In the genomic region with DNA sequence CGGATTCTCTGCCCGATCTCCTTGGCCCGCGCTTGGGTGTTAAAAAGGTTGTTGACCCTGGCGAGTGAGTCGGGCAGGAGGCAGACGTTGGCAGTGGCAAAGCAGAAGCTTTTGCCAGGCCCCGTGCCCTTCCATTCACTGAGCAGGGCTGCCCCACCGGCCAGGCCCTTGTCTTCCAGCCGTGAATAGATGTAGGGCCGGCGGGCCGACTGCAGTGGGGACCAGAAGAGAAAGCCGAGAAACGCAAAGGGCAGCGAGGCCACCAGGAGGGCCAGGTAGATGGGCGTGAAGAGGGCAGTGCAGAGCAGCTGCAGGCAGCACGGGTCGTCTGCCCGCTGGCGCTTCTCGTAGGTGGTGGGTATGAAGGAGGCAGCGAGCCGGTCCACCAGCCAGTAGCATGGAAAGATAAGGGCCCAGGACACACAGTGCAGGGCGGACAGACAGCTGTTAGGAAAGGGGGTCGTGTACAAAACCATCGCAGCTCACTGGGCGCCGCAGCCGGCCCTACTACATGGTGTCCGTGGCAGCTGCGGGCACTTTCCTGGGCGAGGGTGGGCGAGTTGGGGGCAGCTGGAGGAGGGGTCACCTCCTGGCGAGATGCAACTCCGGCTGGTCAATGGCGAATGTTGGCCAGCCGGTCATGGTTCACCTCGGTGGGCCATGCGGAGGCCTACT, we compare ENCODE assay signal across 27 cellular contexts.
"Had no signal": no experiment of that assay in that cellular context is flagged by ENCODE, and none has a peak within 500 bp of the region (broad histone marks: within the 10 kb centered on the region; RNA-seq: fewer than 3 reads in every experiment).

No MANE protein-coding gene starts in this region.

- H3K27ac Mint-ChIP-seq: activated B cell treated with CpG ODN at 0.5 μM for 24 hours; activated CD4-positive, alpha-beta memory T cell treated with anti-CD3 and anti-CD28 coated beads, Interleukin-2, amount 10 ng/mL, durations not matched to agents 7 days and 5 days; activated naive CD8-positive, alpha-beta T cell treated with anti-CD3 and anti-CD28 coated beads, Interleukin-2, amount 10 ng/mL, durations not matched to agents 7 days and 5 days had no signal

- H3K4me3 ChIP-seq: adrenal gland, body of pancreas, MG63, SJSA1 had no signal

- H3K36me3 ChIP-seq: adrenal gland, MG63, SJSA1 had no signal

- H3K4me3 Mint-ChIP-seq: activated B cell treated with CpG ODN at 0.5 μM for 24 hours; activated CD4-positive, alpha-beta memory T cell treated with anti-CD3 and anti-CD28 coated beads, Interleukin-2, amount 10 ng/mL, durations not matched to agents 7 days and 5 days; activated naive CD8-positive, alpha-beta T cell treated with anti-CD3 and anti-CD28 coated beads, Interleukin-2, amount 10 ng/mL, durations not matched to agents 7 days and 5 days had no signal

- H3K27ac ChIP-seq: adrenal gland, body of pancreas, SJSA1 had no signal

- H3K27me3 ChIP-seq: adrenal gland, body of pancreas, MG63, SJSA1 had no signal

- H3K9me3 Mint-ChIP-seq: activated B cell treated with CpG ODN at 0.5 μM for 24 hours; activated CD4-positive, alpha-beta memory T cell treated with anti-CD3 and anti-CD28 coated beads, Interleukin-2, amount 10 ng/mL, durations not matched to agents 7 days and 5 days; activated naive CD8-positive, alpha-beta T cell treated with anti-CD3 and anti-CD28 coated beads, Interleukin-2, amount 10 ng/mL, durations not matched to agents 7 days and 5 days had no signal

- DNase-seq: activated B cell treated with CpG ODN at 0.5 μM for 24 hours; activated CD4-positive, alpha-beta memory T cell treated with anti-CD3 and anti-CD28 coated beads, Interleukin-2, amount 10 ng/mL, durations not matched to agents 7 days and 5 days; activated CD4-positive, alpha-beta T cell treated with anti-CD3 and anti-CD28 coated beads for 1 hour; activated CD4-positive, alpha-beta T cell treated with anti-CD3 and anti-CD28 coated beads, Interleukin-2, amount 50 U/mL, for 1 hour; activated CD8-positive, alpha-beta memory T cell treated with anti-CD3 and anti-CD28 coated beads, Interleukin-2, amount 50 U/mL, for 48 hours; activated naive CD4-positive, alpha-beta T cell treated with anti-CD3 and anti-CD28 coated beads, Interleukin-2, amount 50 U/mL, for 16 hours; activated T-cell treated with anti-CD3 and anti-CD28 coated beads, Interleukin-2, amount 50 U/mL, for 1 hour; adrenal gland; anterior cingulate cortex; body of pancreas; central memory CD4-positive, alpha-beta T cell; MG63; NCI-H1048; NCI-H1417 treated with DMSO at 0.1 percent for 48 hours; NCI-H1694; NCI-H2029; NCI-H526 treated with DMSO at 0.1 percent for 48 hours; NCI-H82; NK-92 treated with Interleukin-12 subunit alpha and Interleukin-12 subunit beta, amount 100 ng/mL, for 24 hours; OCI-M1; RPMI8226; SHP77; SW 1271 had no signal

- H3K4me1 ChIP-seq: adrenal gland, SJSA1 had no signal

- ATAC-seq: body of pancreas, Panc1, SK-N-SH treated with all-trans-retinoic acid at 6 μM for 48 hours had no signal

- H3K9me3 ChIP-seq: adrenal gland, body of pancreas, MG63, SJSA1 had no signal
